In genomic region chr17:72462396-72462795, GRCh38 we compare ENCODE assay signal across 16 cellular contexts.
A peak's percentile ranks its signal among the peaks of the same experiment; 100 is the strongest.
DNase-seq lines count a peak whose midpoint lies in the region; ATAC-seq and TF ChIP-seq lines count a peak whose summit lies in the region.
"Had no signal": no experiment of that assay in that cellular context is flagged by ENCODE, and none has a peak within 500 bp of the region (broad histone marks: within the 10 kb centered on the region; RNA-seq: fewer than 3 reads in every experiment).

No MANE protein-coding gene starts in this region.

- in situ Hi-C loops in Panc1 (cut with HindIII; ENCODE audit: low pct_unique_long_range_greater_than_20kb, low sequenced_read_pairs), result no loop called here

- TF ChIP-seq EP300 in stomach (IDR thresholded peaks at IDR 0.05), result no peak

- DNase-seq in EH (ENCODE audit: low read depth) (peak; percentile 37), Panc1 (ENCODE audit: low read depth, low spot score) (no peak), stomach (no peak), vagina (ENCODE audit: extremely low spot score in 2 of 2) (no peak), AG08396 (ENCODE audit: low spot score) (no peak)
- DNase-seq: ACHN; CD8-positive, alpha-beta T cell; GOT3; NCI-H1436; NCI-H2029 treated with DMSO at 0.1 percent for 48 hours; NCI-H510A treated with DMSO at 0.1 percent for 48 hours; RPMI8226 had no signal

- peaks cover 97% of the 10 kb centered on the region for H3K4me1 ChIP-seq in Panc1 (ENCODE audit: control insufficient read depth, insufficient read depth, low read length)
- peaks cover 0 to 11% of the 10 kb centered on the region in 2 donors for H3K4me1 ChIP-seq in esophagus (ENCODE audit: control insufficient read depth in 2 of 2, insufficient read depth in 2 of 2, low read length in 1 of 2)
- H3K4me1 ChIP-seq in stomach, result peaks cover 19 to 74% (median 34%) of the 10 kb centered on the region in 4 donors
- H3K4me1 ChIP-seq in vagina, result peaks cover 17% of the 10 kb centered on the region

- H3K9me3 ChIP-seq in Panc1 (ENCODE audit: control insufficient read depth, insufficient read depth, low read depth, low read length), result no peaks in the 10 kb centered on the region
- H3K9me3 ChIP-seq in esophagus (ENCODE audit: control insufficient read depth in 2 of 2, insufficient read depth in 1 of 2, low read depth in 1 of 2, low read length in 1 of 2), result no peaks in the 10 kb centered on the region
- no peaks in the 10 kb centered on the region for H3K9me3 ChIP-seq in stomach
- no peaks in the 10 kb centered on the region for H3K9me3 ChIP-seq in vagina
- H3K9me3 ChIP-seq: SJSA1 had no signal

- no peak for ATAC-seq in Panc1
- ATAC-seq in HG03280 (IDR thresholded peaks at IDR 0.05; ENCODE audit: unreplicated experiment), result no peak
- ATAC-seq: CD8-positive, alpha-beta T cell; HepG2 had no signal

- TF ChIP-seq POLR2A in stomach (IDR thresholded peaks at IDR 0.05) (no peak), vagina (IDR thresholded peaks at IDR 0.05) (no peak)

- WGBS in esophagus, 2 donors, result 38 to 62% methylated on average over 1 of the region's 1 CpG
- 34 to 79% (median 39%) methylated on average over 1 of the region's 1 CpG for WGBS in stomach, 5 donors

- H3K27me3 ChIP-seq in Panc1 (ENCODE audit: control insufficient read depth, insufficient read depth, low read length) (no peaks in the 10 kb centered on the region), esophagus (ENCODE audit: control insufficient read depth in 1 of 2, insufficient read depth in 2 of 2, low read length in 2 of 2) (no peaks in the 10 kb centered on the region), stomach (no peaks in the 10 kb centered on the region), vagina (no peaks in the 10 kb centered on the region)
- H3K27me3 ChIP-seq: SJSA1 had no signal

- H3K36me3 ChIP-seq in Panc1 (ENCODE audit: control insufficient read depth, insufficient read depth, low read length) (no peaks in the 10 kb centered on the region), esophagus (ENCODE audit: control insufficient read depth in 2 of 2, insufficient read depth in 2 of 2, low read length in 1 of 2) (no peaks in the 10 kb centered on the region), stomach (no peaks in the 10 kb centered on the region), vagina (no peaks in the 10 kb centered on the region)
- H3K36me3 ChIP-seq: SJSA1 had no signal

- H3K4me3 ChIP-seq in Panc1 (ENCODE audit: low read depth in 2 of 2, low read length in 2 of 2) (no peak overlapping the region), esophagus (ENCODE audit: low read depth in 1 of 2, low read length in 2 of 2) (no peak overlapping the region), stomach (no peak overlapping the region), vagina (no peak overlapping the region)
- H3K4me3 ChIP-seq: SJSA1 had no signal

- no TSS peak for BruUV-seq in Panc1 (replicated peaks; lab: Mats Ljungman, UMichigan)

- TF ChIP-seq CTCF in Panc1 (IDR thresholded peaks at IDR 0.05), result no peak
- no peak for TF ChIP-seq CTCF in stomach (IDR thresholded peaks at IDR 0.05)
- TF ChIP-seq CTCF in vagina (IDR thresholded peaks at IDR 0.05), result no peak

- POLR2A ChIA-PET in Panc1 (lab: Charles Lee), result interaction anchor here (0.7 kb wide), 2 partner anchors 153 to 337 kb away, joined by 3 to 5 read pairs; no protein-coding TSS in a partner anchor

- H3K27ac ChIP-seq in Panc1 (ENCODE audit: low read length), result peak overlapping the region; percentile 98
- peak overlapping the region; percentile 62 to 76 for H3K27ac ChIP-seq in esophagus (ENCODE audit: low read depth in 2 of 2, low read length in 1 of 2)
- peak overlapping the region; percentile 74 to 89 (median 79) for H3K27ac ChIP-seq in stomach
- H3K27ac ChIP-seq in vagina, result no peak overlapping the region
- H3K27ac ChIP-seq: SJSA1 had no signal

- CTCF ChIA-PET in Panc1 (lab: Charles Lee), result interaction anchor here (0.6 to 0.7 kb wide), 3 partner anchors 32 to 204 kb away, joined by 3 to 4 read pairs (median 3); no protein-coding TSS in a partner anchor

- intact Hi-C loops in Panc1 (cut with micrococcal nuclease; ENCODE audit: unreplicated experiment) (loop anchor here (10.0 kb wide), 1 partner anchor 338 kb away; the partner anchor contains the start of gene SOX9), stomach (cut with DNase I; ENCODE audit: low total_unique reads) (no loop called here), vagina (cut with DNase I) (no loop called here)
